ENCODE assay signal across 12 cellular contexts in the genomic region with DNA sequence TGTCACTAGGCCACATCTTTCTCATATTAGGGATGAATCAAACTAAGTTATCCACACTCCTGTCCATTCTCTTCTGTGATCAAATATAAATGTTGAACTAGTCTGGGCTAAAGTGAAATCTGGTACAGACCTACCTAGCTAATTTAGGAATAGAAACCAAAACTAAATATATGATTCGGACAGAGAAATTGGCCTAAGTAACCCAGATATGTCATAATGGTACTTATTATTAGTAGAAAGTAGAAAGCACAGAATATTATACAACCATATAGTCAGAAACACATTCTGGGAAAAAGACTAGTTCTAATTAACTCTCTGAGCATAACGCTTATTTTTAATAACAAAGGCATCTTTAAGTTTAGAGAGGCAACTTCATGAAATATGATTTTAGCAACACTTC.
DNase-seq lines count a peak whose midpoint lies in the region; ATAC-seq lines count a peak whose summit lies in the region.
"Had no signal": no experiment of that assay in that cellular context is flagged by ENCODE, and none has a peak within 500 bp of the region (broad histone marks: within the 10 kb centered on the region; RNA-seq: fewer than 3 reads in every experiment).

No MANE protein-coding gene starts in this region.

- ATAC-seq in GM18861 (IDR thresholded peaks at IDR 0.05; ENCODE audit: unreplicated experiment) (peak; percentile 95), GM21423 (IDR thresholded peaks at IDR 0.05; ENCODE audit: unreplicated experiment) (peak; percentile 77), HG02973 (IDR thresholded peaks at IDR 0.05; ENCODE audit: unreplicated experiment) (peak; percentile 89), HG03565 (IDR thresholded peaks at IDR 0.05; ENCODE audit: unreplicated experiment) (peak; percentile 90)

- no peak for DNase-seq in effector CD8-positive, alpha-beta T cell (lab: John Stamatoyannopoulos, UW)
- DNase-seq in activated CD4-positive, alpha-beta T cell treated with anti-CD3 and anti-CD28 coated beads, Interleukin-2, amount 50 U/mL, for 48 hours = no peak
- no peak for DNase-seq in T-helper 2 cell
- DNase-seq in activated CD4-positive, alpha-beta T cell treated with anti-CD3 and anti-CD28 coated beads for 4 hours = no peak
- DNase-seq: C1 segment of cervical spinal cord, MV-4-11, NCI-H510A, SIG-M5 had no signal
